In the genomic region with DNA sequence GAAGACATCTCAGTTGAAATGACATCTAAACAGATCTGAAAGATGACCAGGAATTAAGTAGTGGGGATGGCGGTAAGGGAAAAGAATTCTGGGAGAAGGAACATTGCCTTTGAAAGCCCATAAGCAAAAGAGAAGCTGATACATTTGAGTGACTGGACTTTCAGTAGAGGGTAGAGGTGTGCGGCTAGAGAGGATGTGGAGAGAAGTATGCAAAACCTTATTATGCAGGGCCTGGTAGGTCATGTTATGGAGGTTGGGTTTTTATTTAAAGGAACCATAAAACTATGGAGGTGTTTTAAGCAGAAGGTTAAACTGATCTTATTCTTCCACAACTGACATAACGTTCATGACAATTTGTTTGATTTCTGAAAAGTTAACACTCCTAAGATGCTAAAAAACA, we compare ENCODE assay signal across 28 cellular contexts. TPM values are rescaled to one million over a fixed set of nuclear protein-coding genes. Genes with fewer than 3 reads are reported as not detected.
DNase-seq lines count a peak whose midpoint lies in the region; ATAC-seq lines count a peak whose summit lies in the region.
"Had no signal": no experiment of that assay in that cellular context is flagged by ENCODE, and none has a peak within 500 bp of the region (broad histone marks: within the 10 kb centered on the region; RNA-seq: fewer than 3 reads in every experiment).

No MANE protein-coding gene starts in this region.

- H3K27ac Mint-ChIP-seq in activated naive CD4-positive, alpha-beta T cell treated with anti-CD3 and anti-CD28 coated beads for 36 hours, result peak overlapping the region; percentile 21
- H3K27ac Mint-ChIP-seq in activated naive CD4-positive, alpha-beta T cell treated with anti-CD3 and anti-CD28 coated beads, Interleukin-2, amount 50 U/mL, for 72 hours, result peak overlapping the region in 1 of 2 donors; percentile 72
- no peak overlapping the region for H3K27ac Mint-ChIP-seq in memory B cell
- H3K27ac Mint-ChIP-seq: activated CD8-positive, alpha-beta memory T cell treated with anti-CD3 and anti-CD28 coated beads, Interleukin-2, amount 10 ng/mL, durations not matched to agents 7 days and 5 days; activated naive CD8-positive, alpha-beta T cell treated with anti-CD3 and anti-CD28 coated beads, Interleukin-2, amount 10 ng/mL, durations not matched to agents 7 days and 5 days; activated T-helper 1 cell treated with anti-CD3 and anti-CD28 coated beads, Interleukin-12 subunit alpha, Interleukin-12 subunit beta, Interleukin-2, Interleukin-4 antibody, amounts not matched to agents 30 ng/mL and 10 ng/mL and 1 ng/mL, durations not matched to agents 14 hours and 24 hours and 36 hours; H9; nephron; T-cell had no signal

- ATAC-seq in activated naive CD4-positive, alpha-beta T cell treated with anti-CD3 and anti-CD28 coated beads, Interleukin-2, amount 50 U/mL, for 72 hours, result no peak
- ATAC-seq in GM19463 (IDR thresholded peaks at IDR 0.05; ENCODE audit: unreplicated experiment), result peak; percentile 69
- ATAC-seq in HG03066 (IDR thresholded peaks at IDR 0.05; ENCODE audit: low read depth, unreplicated experiment), result peak; percentile 54
- ATAC-seq in memory B cell (ENCODE audit: low read depth), result peak; percentile 80
- no peak for ATAC-seq in GM21447 (IDR thresholded peaks at IDR 0.05; ENCODE audit: unreplicated experiment)
- ATAC-seq: activated CD8-positive, alpha-beta memory T cell treated with anti-CD3 and anti-CD28 coated beads, Interleukin-2, amount 10 ng/mL, durations not matched to agents 7 days and 5 days; heart right ventricle; sciatic nerve; T-cell had no signal

- peaks cover 31% of the 10 kb centered on the region for H3K36me3 Mint-ChIP-seq in activated naive CD4-positive, alpha-beta T cell treated with anti-CD3 and anti-CD28 coated beads for 36 hours (ENCODE audit: low read depth)
- H3K36me3 Mint-ChIP-seq in activated naive CD4-positive, alpha-beta T cell treated with anti-CD3 and anti-CD28 coated beads, Interleukin-2, amount 50 U/mL, for 72 hours, result peaks cover 10 to 29% of the 10 kb centered on the region in 2 donors
- H3K36me3 Mint-ChIP-seq in memory B cell, result peaks cover 25% of the 10 kb centered on the region

- H3K27me3 Mint-ChIP-seq in activated naive CD4-positive, alpha-beta T cell treated with anti-CD3 and anti-CD28 coated beads for 36 hours (ENCODE audit: low read depth), result no peaks in the 10 kb centered on the region
- no peaks in the 10 kb centered on the region for H3K27me3 Mint-ChIP-seq in memory B cell
- H3K27me3 Mint-ChIP-seq: activated CD8-positive, alpha-beta memory T cell treated with anti-CD3 and anti-CD28 coated beads, Interleukin-2, amount 10 ng/mL, durations not matched to agents 7 days and 5 days; activated naive CD8-positive, alpha-beta T cell treated with anti-CD3 and anti-CD28 coated beads, Interleukin-2, amount 10 ng/mL, durations not matched to agents 7 days and 5 days had no signal

- H3K4me3 Mint-ChIP-seq in activated naive CD4-positive, alpha-beta T cell treated with anti-CD3 and anti-CD28 coated beads for 36 hours, result no peak overlapping the region
- H3K4me3 Mint-ChIP-seq in memory B cell, result no peak overlapping the region
- H3K4me3 Mint-ChIP-seq: activated CD8-positive, alpha-beta memory T cell treated with anti-CD3 and anti-CD28 coated beads, Interleukin-2, amount 10 ng/mL, durations not matched to agents 7 days and 5 days; activated naive CD8-positive, alpha-beta T cell treated with anti-CD3 and anti-CD28 coated beads, Interleukin-2, amount 10 ng/mL, durations not matched to agents 7 days and 5 days; activated T-helper 1 cell treated with anti-CD3 and anti-CD28 coated beads, Interleukin-12 subunit alpha, Interleukin-12 subunit beta, Interleukin-2, Interleukin-4 antibody, amounts not matched to agents 30 ng/mL and 10 ng/mL and 1 ng/mL, durations not matched to agents 14 hours and 24 hours and 36 hours; H9; nephron; T-cell had no signal

- H3K9me3 Mint-ChIP-seq in activated naive CD4-positive, alpha-beta T cell treated with anti-CD3 and anti-CD28 coated beads for 36 hours, result peaks cover 1% of the 10 kb centered on the region
- H3K9me3 Mint-ChIP-seq in activated naive CD4-positive, alpha-beta T cell treated with anti-CD3 and anti-CD28 coated beads, Interleukin-2, amount 50 U/mL, for 72 hours, result no peaks in the 10 kb centered on the region
- peaks cover under 1% of the 10 kb centered on the region for H3K9me3 Mint-ChIP-seq in memory B cell
- H3K9me3 Mint-ChIP-seq: activated naive CD8-positive, alpha-beta T cell treated with anti-CD3 and anti-CD28 coated beads, Interleukin-2, amount 10 ng/mL, durations not matched to agents 7 days and 5 days had no signal

- DNase-seq in activated naive CD4-positive, alpha-beta T cell treated with anti-CD3 and anti-CD28 coated beads for 36 hours, result no peak
- DNase-seq in activated naive CD4-positive, alpha-beta T cell treated with anti-CD3 and anti-CD28 coated beads, Interleukin-2, amount 50 U/mL, for 72 hours (ENCODE audit: low spot score in 2 of 2), result no peak
- DNase-seq in memory B cell (ENCODE audit: low spot score in 2 of 2), result no peak
- DNase-seq in stimulated activated CD4-positive, alpha-beta T cell treated with anti-CD3 and anti-CD28 coated beads, Interleukin-12 subunit alpha, Interleukin-12 subunit beta, amount 100 ng/mL, for 4 hours, result no peak
- no peak for DNase-seq in GM19240 (ENCODE audit: insufficient read length, low spot score)
- DNase-seq: activated CD4-positive, alpha-beta T cell treated with anti-CD3 and anti-CD28 coated beads for 4 hours; activated CD8-positive, alpha-beta memory T cell treated with anti-CD3 and anti-CD28 coated beads, Interleukin-2, amount 10 ng/mL, durations not matched to agents 7 days and 5 days; activated naive CD8-positive, alpha-beta T cell treated with anti-CD3 and anti-CD28 coated beads, Interleukin-2, amount 10 ng/mL, durations not matched to agents 7 days and 5 days; cerebellar nuclear complex; foreskin fibroblast; H9; heart right ventricle; MM.1S; NCI-H1417 treated with DMSO at 0.1 percent for 48 hours; NCI-H510A; NK-92 treated with Interleukin-12 subunit alpha and Interleukin-12 subunit beta, amount 100 ng/mL, for 24 hours; Peyer's patch; posterior cingulate gyrus; stimulated activated CD4-positive, alpha-beta T cell treated with anti-CD3 and anti-CD28 coated beads, Interleukin-15, amount 100 ng/mL, for 24 hours; stimulated activated CD8-positive, alpha-beta memory T cell treated with anti-CD3 and anti-CD28 coated beads, Interleukin-4, amount 100 ng/mL, for 48 hours; T-cell; trophoblast cell had no signal

- CTCF ChIA-PET in activated naive CD4-positive, alpha-beta T cell treated with anti-CD3 and anti-CD28 coated beads for 36 hours (lab: Charles Lee), result no interaction called here

- intact Hi-C loops in activated naive CD4-positive, alpha-beta T cell treated with anti-CD3 and anti-CD28 coated beads for 36 hours (cut with micrococcal nuclease), result no loop called here

- H3K4me1 Mint-ChIP-seq in activated naive CD4-positive, alpha-beta T cell treated with anti-CD3 and anti-CD28 coated beads for 36 hours (ENCODE audit: low read depth), result peaks cover 17% of the 10 kb centered on the region
- H3K4me1 Mint-ChIP-seq in memory B cell, result peaks cover 13% of the 10 kb centered on the region
- H3K4me1 Mint-ChIP-seq: nephron had no signal

RNA-seq across cellular contexts. Expression of a gene that starts 36.3 kb away (rescaled TPM):
- total RNA-seq in activated naive CD4-positive, alpha-beta T cell treated with anti-CD3 and anti-CD28 coated beads for 36 hours, result 10 to 100 TPM; 27.7 to 27.9 TPM
- total RNA-seq in activated naive CD4-positive, alpha-beta T cell treated with anti-CD3 and anti-CD28 coated beads, Interleukin-2, amount 50 U/mL, for 72 hours, result 10 to 100 TPM; 41.5 to 54.3 TPM

Comparison
In these comparisons a context has a peak if more than half of its experiments do, and no peak if none do; other contexts are left out.
1. ATAC-seq: peak in GM19463 (single experiment), HG03066 (single experiment) and memory B cell (single experiment); none in activated naive CD4-positive, alpha-beta T cell treated with anti-CD3 and anti-CD28 coated beads, Interleukin-2, amount 50 U/mL, for 72 hours (0 of 2) and GM21447 (single experiment).